ENCODE assay signal across 10 cellular contexts in the genomic region with DNA sequence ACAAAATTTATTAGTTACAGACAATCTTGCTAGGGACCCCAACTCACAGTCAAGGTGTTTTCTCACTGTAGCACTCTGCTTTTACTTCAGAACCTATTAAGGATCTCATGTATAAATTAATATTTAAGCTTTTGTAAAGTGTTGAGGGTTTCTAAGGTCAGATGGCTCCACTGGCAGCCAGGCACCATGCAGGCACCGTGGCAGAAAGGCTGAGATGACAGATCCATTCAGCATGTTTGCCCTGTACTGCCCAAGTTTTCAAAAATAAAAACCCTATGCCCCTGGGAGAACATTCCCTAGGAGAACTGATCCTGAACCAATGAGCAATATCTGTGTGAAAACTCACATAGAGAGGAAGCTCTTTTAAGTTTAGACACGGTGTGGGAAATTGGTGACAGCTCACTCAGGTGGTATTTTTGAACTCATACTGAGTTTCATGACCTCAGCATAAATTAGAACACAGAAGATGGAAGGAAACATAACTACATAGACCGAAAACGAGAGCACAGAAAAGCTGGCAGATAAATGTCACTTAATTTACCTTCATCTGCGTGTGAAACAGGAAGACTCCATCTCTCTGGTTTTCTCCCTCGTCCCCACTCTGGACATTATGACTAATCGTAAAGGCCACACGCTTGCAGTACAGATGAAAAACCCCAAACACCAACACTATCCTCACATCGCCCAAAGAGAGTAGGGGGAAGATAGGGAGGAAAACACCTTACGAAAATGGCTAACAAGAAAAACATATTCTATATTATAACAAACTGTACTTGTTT.
DNase-seq lines count a peak whose midpoint lies in the region; ATAC-seq, FAIRE-seq and TF ChIP-seq lines count a peak whose summit lies in the region.
"Had no signal": no experiment of that assay in that cellular context is flagged by ENCODE, and none has a peak within 500 bp of the region (broad histone marks: within the 10 kb centered on the region; RNA-seq: fewer than 3 reads in every experiment).

No MANE protein-coding gene starts in this region.

- in situ Hi-C loops in ACHN (cut with HindIII; ENCODE audit: low pct_ligation_motif_present, low pct_unique_long_range_greater_than_20kb, low sequenced_read_pairs), result no loop called here

- peak overlapping the region; percentile 74 for H3K27ac Mint-ChIP-seq in activated naive CD4-positive, alpha-beta T cell treated with anti-CD3 and anti-CD28 coated beads, Interleukin-2, amount 10 ng/mL, durations not matched to agents 7 days and 5 days

- no peak for TF ChIP-seq POLR2A in lower leg skin (IDR thresholded peaks at IDR 0.05)

- H3K4me3 ChIP-seq in lower leg skin (ENCODE audit: low read depth, poor library complexity, severe bottlenecking), result no peak overlapping the region

- no peaks in the 10 kb centered on the region for H3K36me3 Mint-ChIP-seq in activated naive CD4-positive, alpha-beta T cell treated with anti-CD3 and anti-CD28 coated beads, Interleukin-2, amount 10 ng/mL, durations not matched to agents 7 days and 5 days

- intact Hi-C loops in lower leg skin (cut with DNase I; ENCODE audit: low total_unique reads), result no loop called here

- H3K4me3 Mint-ChIP-seq in activated naive CD4-positive, alpha-beta T cell treated with anti-CD3 and anti-CD28 coated beads, Interleukin-2, amount 10 ng/mL, durations not matched to agents 7 days and 5 days, result no peak overlapping the region

- CTCF ChIA-PET in activated naive CD4-positive, alpha-beta T cell treated with anti-CD3 and anti-CD28 coated beads, Interleukin-2, amount 10 ng/mL, durations not matched to agents 7 days and 5 days (lab: Charles Lee), result interaction anchor here (0.9 to 2.6 kb wide), 4 partner anchors 8 to 162 kb away, joined by 3 to 8 read pairs (median 4); no protein-coding TSS in a partner anchor

- peaks cover 55% of the 10 kb centered on the region for H3K4me1 Mint-ChIP-seq in activated naive CD4-positive, alpha-beta T cell treated with anti-CD3 and anti-CD28 coated beads, Interleukin-2, amount 10 ng/mL, durations not matched to agents 7 days and 5 days

- WGBS in lower leg skin, 2 donors, result 77 to 84% methylated on average over 10 of the region's 10 CpGs

- DNase-seq in ACHN (peak; percentile 98), GM19239 (ENCODE audit: insufficient read length, low spot score) (no peak), left lobe of liver (ENCODE audit: low spot score) (no peak), lower leg skin (ENCODE audit: low spot score in 2 of 2) (no peak), NCI-H226 (no peak), hippocampal formation (lab: John Stamatoyannopoulos, UW) (no peak)
- DNase-seq in activated naive CD4-positive, alpha-beta T cell treated with anti-CD3 and anti-CD28 coated beads, Interleukin-2, amount 10 ng/mL, durations not matched to agents 7 days and 5 days, result no peak
- DNase-seq: DND-41, OCI-M1 had no signal

- no peaks in the 10 kb centered on the region for H3K9me3 Mint-ChIP-seq in activated naive CD4-positive, alpha-beta T cell treated with anti-CD3 and anti-CD28 coated beads, Interleukin-2, amount 10 ng/mL, durations not matched to agents 7 days and 5 days

- ATAC-seq in HG03095 (IDR thresholded peaks at IDR 0.05; ENCODE audit: unreplicated experiment), result peak; percentile 63
- ATAC-seq in left lobe of liver, result no peak

- peak; percentile 96 for FAIRE-seq in GM19239 (lab: Jason Lieb, UNC)

- TF ChIP-seq CTCF in lower leg skin (IDR thresholded peaks at IDR 0.05), result no peak

- H3K27me3 Mint-ChIP-seq in activated naive CD4-positive, alpha-beta T cell treated with anti-CD3 and anti-CD28 coated beads, Interleukin-2, amount 10 ng/mL, durations not matched to agents 7 days and 5 days, result no peaks in the 10 kb centered on the region
